Comparison of ENCODE assay signal across 1 cellular context in genomic region chr20:38894091-38894847, GRCh38.
A peak's percentile ranks its signal among the peaks of the same experiment; 100 is the strongest.
TF ChIP-seq lines count a peak whose summit lies in the region.

No MANE protein-coding gene starts in this region.

TF ChIP-seq in K562, 482 proteins besides CTCF, POLR2A, EP300 and RAD21 (continued from another document and continues in another):
- TF ChIP-seq REST (CRISPR knock-in tag; IDR thresholded peaks at IDR 0.05; ENCODE audit: low read depth) (no peak), DLX4 (CRISPR knock-in tag; IDR thresholded peaks at IDR 0.05) (no peak), EGR1 (conservative IDR thresholded peaks at IDR 0.05) (peak; percentile 92), CGGBP1 (CRISPR knock-in tag; IDR thresholded peaks at IDR 0.05) (no peak), CHAMP1 (IDR thresholded peaks at IDR 0.05) (no peak), SRF (CRISPR knock-in tag; IDR thresholded peaks at IDR 0.05) (no peak), TBP (optimal IDR thresholded peaks at IDR 0.05; ENCODE audit: low read depth, low read length) (no peak), SAFB (IDR thresholded peaks at IDR 0.05; ENCODE audit: borderline replicate concordance, low read depth, low read length) (no peak; the same call in 1 of the 2 replicates), E4F1 (CRISPR knock-in tag; IDR thresholded peaks at IDR 0.05; ENCODE audit: borderline replicate concordance) (no peak), OTX1 (CRISPR knock-in tag; IDR thresholded peaks at IDR 0.05) (no peak), ZNF395 (CRISPR knock-in tag; IDR thresholded peaks at IDR 0.05) (no peak), MCM5 (IDR thresholded peaks at IDR 0.05; ENCODE audit: low read depth) (no peak), ZFP30 (CRISPR knock-in tag; IDR thresholded peaks at IDR 0.05; ENCODE audit: borderline replicate concordance) (no peak), CHD7 (IDR thresholded peaks at IDR 0.05; ENCODE audit: low read depth, low read length) (no peak), CTBP1 (IDR thresholded peaks at IDR 0.05; ENCODE audit: borderline replicate concordance) (no peak)
